3 cellular contexts compared by ENCODE assay signal in genomic region chr11:95576149-95576851, GRCh38.
TF ChIP-seq lines count a peak whose summit lies in the region.

No MANE protein-coding gene starts in this region.

TF ChIP-seq in GM23338, 12 proteins besides CTCF, POLR2A, EP300 and RAD21 (continues in another document):
- TF ChIP-seq JUNB (IDR thresholded peaks at IDR 0.05; ENCODE audit: unreplicated experiment) (no peak), ZNF114 (CRISPR knock-in tag; IDR thresholded peaks at IDR 0.05) (no peak), ZNF331 (CRISPR knock-in tag; IDR thresholded peaks at IDR 0.05; ENCODE audit: low read depth) (no peak), ZNF462 (CRISPR knock-in tag; IDR thresholded peaks at IDR 0.05) (no peak), CREB1 (CRISPR knock-in tag; IDR thresholded peaks at IDR 0.05; ENCODE audit: low read depth) (no peak), STAT1 (IDR thresholded peaks at IDR 0.05; ENCODE audit: unreplicated experiment) (no peak)

TF ChIP-seq in K562, 482 proteins besides CTCF, POLR2A, EP300 and RAD21:
- TF ChIP-seq PRDM10 (IDR thresholded peaks at IDR 0.05; ENCODE audit: partially characterized antibody): peak; percentile 44
- TF ChIP-seq PHB (CRISPR knock-in tag; IDR thresholded peaks at IDR 0.05): no peak

TF ChIP-seq in GM12891, 5 proteins besides CTCF, POLR2A, EP300 and RAD21:
- TF ChIP-seq POU2F2 (IDR thresholded peaks at IDR 0.05; ENCODE audit: low read depth, low read length) (no peak), PAX5 (IDR thresholded peaks at IDR 0.05; ENCODE audit: insufficient read depth, low read length, severe bottlenecking) (no peak), POLR2AphosphoS5 (IDR thresholded peaks at IDR 0.05; ENCODE audit: low read depth, low read length) (no peak), SPI1 (IDR thresholded peaks at IDR 0.05; ENCODE audit: low read depth, low read length) (no peak), TAF1 (IDR thresholded peaks at IDR 0.05; ENCODE audit: low read depth, low read length) (no peak)
TF ChIP-seq in GM12891: peak in this region for 0.
